18 cellular contexts compared by ENCODE assay signal in the genomic region with DNA sequence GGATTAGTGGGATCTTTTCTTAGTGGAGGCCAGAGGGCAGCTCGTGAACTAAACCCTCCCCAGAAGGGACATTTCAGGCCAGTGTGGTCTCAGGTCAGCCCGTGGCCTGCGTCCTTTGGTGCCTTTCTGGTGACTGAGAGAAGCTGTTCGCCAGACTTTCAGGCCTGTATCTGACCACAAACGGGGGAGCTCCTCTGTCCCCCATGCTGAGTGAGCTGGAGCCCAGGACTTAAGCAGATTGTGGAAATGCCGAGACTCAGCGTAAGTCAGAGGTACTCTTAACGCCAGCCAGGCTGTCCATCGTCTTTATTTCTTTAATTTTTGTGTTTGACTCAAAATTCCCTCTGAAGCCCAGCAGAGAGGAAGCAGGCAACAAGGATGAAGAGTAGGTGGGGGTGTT. TPM values are rescaled to one million over a fixed set of nuclear protein-coding genes. Genes with fewer than 3 reads are reported as not detected.
DNase-seq lines count a peak whose midpoint lies in the region; ATAC-seq and TF ChIP-seq lines count a peak whose summit lies in the region.
"Had no signal": no experiment of that assay in that cellular context is flagged by ENCODE, and none has a peak within 500 bp of the region (broad histone marks: within the 10 kb centered on the region; RNA-seq: fewer than 3 reads in every experiment).

No MANE protein-coding gene starts in this region.

- H3K36me3 Mint-ChIP-seq in WTC11: peaks cover 12% of the 10 kb centered on the region
- H3K36me3 Mint-ChIP-seq: activated CD8-positive, alpha-beta memory T cell treated with anti-CD3 and anti-CD28 coated beads, Interleukin-2, amount 10 ng/mL, durations not matched to agents 7 days and 5 days had no signal

- no peaks in the 10 kb centered on the region for H4K20me1 ChIP-seq in GM23248 (ENCODE audit: insufficient read depth)

- ATAC-seq in WTC11: no peak
- ATAC-seq in gastroesophageal sphincter: no peak
- no peak for ATAC-seq in heart left ventricle
- ATAC-seq: activated CD8-positive, alpha-beta memory T cell treated with anti-CD3 and anti-CD28 coated beads, Interleukin-2, amount 10 ng/mL, durations not matched to agents 7 days and 5 days; HepG2; left colon had no signal

- TF ChIP-seq POLR2A in gastroesophageal sphincter (IDR thresholded peaks at IDR 0.05) (no peak), sigmoid colon (IDR thresholded peaks at IDR 0.05) (no peak), heart left ventricle (IDR thresholded peaks at IDR 0.05) (no peak)

- WGBS in GM23248 (ENCODE audit: low coverage in 1 of 2, low lambda C conversion rate in 2 of 2, missing lambda C conversion rate in 2 of 2), 2 experiments: 85 to 87% methylated on average over 9 of the region's 9 CpGs
- 85 to 93% methylated on average over 4 to 5 of the region's 9 CpGs for WGBS in gastroesophageal sphincter (ENCODE audit: low coverage in 1 of 2), 2 donors
- WGBS in sigmoid colon, 2 donors: 90 to 95% methylated on average over 9 of the region's 9 CpGs
- 93 to 96% (median 96%) methylated on average over 9 of the region's 9 CpGs for WGBS in heart left ventricle, 4 donors

- DNase-seq in GM23248: no peak
- DNase-seq in WTC11 (ENCODE audit: low spot score): no peak
- no peak for DNase-seq in sigmoid colon
- DNase-seq in heart left ventricle: no peak
- no peak for DNase-seq in activated gamma-delta T cell (lab: John Stamatoyannopoulos, UW)
- DNase-seq in midbrain (lab: John Stamatoyannopoulos, UW): no peak
- no peak for DNase-seq in SHP77 treated with DMSO at 0.1 percent for 48 hours (lab: John Stamatoyannopoulos, UW)
- DNase-seq: activated CD8-positive, alpha-beta memory T cell treated with anti-CD3 and anti-CD28 coated beads, Interleukin-2, amount 10 ng/mL, durations not matched to agents 7 days and 5 days; activated naive CD4-positive, alpha-beta T cell; CD8-positive, alpha-beta memory T cell; NCI-H2107; stimulated activated CD4-positive, alpha-beta T cell treated with anti-CD3 and anti-CD28 coated beads, Interleukin-4, amount 100 ng/mL, for 4 hours; T-helper 1 cell; upper lobe of right lung had no signal

- H3F3A ChIP-seq in GM23248 (ENCODE audit: insufficient read depth): peaks cover 26% of the 10 kb centered on the region

- in situ Hi-C loops in GM23248 (cut with MboI): loop anchor here (10.0 to 25.0 kb wide), 2 partner anchors 217 to 570 kb away; partner anchors contain the start of gene EXOSC2

- H2AFZ ChIP-seq in GM23248: no peak overlapping the region

- intact Hi-C loops in sigmoid colon (cut with DNase I) (loop anchor here (10.0 kb wide), 1 partner anchor 327 kb away; the partner anchor contains the start of gene ASS1), heart left ventricle (cut with DNase I) (no loop called here)

- H3K4me3 Mint-ChIP-seq in WTC11: no peak overlapping the region
- H3K4me3 Mint-ChIP-seq: activated CD8-positive, alpha-beta memory T cell treated with anti-CD3 and anti-CD28 coated beads, Interleukin-2, amount 10 ng/mL, durations not matched to agents 7 days and 5 days; CD8-positive, alpha-beta memory T cell had no signal

- H3K9ac ChIP-seq in GM23248: peak overlapping the region; percentile 57

- H3K4me1 Mint-ChIP-seq in WTC11: peaks cover 27% of the 10 kb centered on the region

- H3K27me3 ChIP-seq in GM23248 (replicated peaks; ENCODE audit: insufficient read depth) (no peaks in the 10 kb centered on the region), gastroesophageal sphincter (no peaks in the 10 kb centered on the region), sigmoid colon (no peaks in the 10 kb centered on the region), heart left ventricle (no peaks in the 10 kb centered on the region)
- H3K27me3 ChIP-seq: breast epithelium, upper lobe of right lung had no signal

- no peaks in the 10 kb centered on the region for H3K27me3 Mint-ChIP-seq in WTC11 (ENCODE audit: low read depth)
- H3K27me3 Mint-ChIP-seq: activated CD8-positive, alpha-beta memory T cell treated with anti-CD3 and anti-CD28 coated beads, Interleukin-2, amount 10 ng/mL, durations not matched to agents 7 days and 5 days; CD8-positive, alpha-beta memory T cell had no signal

- H3K9me3 Mint-ChIP-seq in WTC11: no peaks in the 10 kb centered on the region
- H3K9me3 Mint-ChIP-seq: CD8-positive, alpha-beta memory T cell had no signal

- CTCF ChIA-PET in WTC11 (lab: Charles Lee): interaction anchor here (0.8 to 1.1 kb wide), 2 partner anchors 121 to 267 kb away, joined by 3 read pairs; no protein-coding TSS in a partner anchor

- H3K79me2 ChIP-seq in GM23248 (ENCODE audit: insufficient read depth): 0 out of 2 replicates have a peak, but pooled peaks cover 7% of the 10 kb centered on the region

- peak overlapping the region; percentile 23 for H3K4me2 ChIP-seq in GM23248 (ENCODE audit: unreplicated experiment)

- TF ChIP-seq CTCF in WTC11 (IDR thresholded peaks at IDR 0.05) (no peak), gastroesophageal sphincter (IDR thresholded peaks at IDR 0.05) (no peak), sigmoid colon (IDR thresholded peaks at IDR 0.05) (peak in 1 of 4 experiments; percentile 11), heart left ventricle (IDR thresholded peaks at IDR 0.05) (no peak)

- TF ChIP-seq EP300 in gastroesophageal sphincter (IDR thresholded peaks at IDR 0.05) (no peak), sigmoid colon (IDR thresholded peaks at IDR 0.05) (no peak)

- H3K36me3 ChIP-seq in GM23248 (ENCODE audit: low read depth) (0 out of 2 replicates have a peak, but pooled peaks cover 5% of the 10 kb centered on the region), gastroesophageal sphincter (peaks cover 0 to 56% of the 10 kb centered on the region in 2 donors), sigmoid colon (peaks cover 0 to 3% (median 0%) of the 10 kb centered on the region in 4 donors), heart left ventricle (peaks cover 0 to 70% (median 36%) of the 10 kb centered on the region in 9 donors)
- H3K36me3 ChIP-seq: breast epithelium had no signal

- H3K27ac Mint-ChIP-seq in WTC11: peak overlapping the region; percentile 92
- H3K27ac Mint-ChIP-seq: activated CD8-positive, alpha-beta memory T cell treated with anti-CD3 and anti-CD28 coated beads, Interleukin-2, amount 10 ng/mL, durations not matched to agents 7 days and 5 days had no signal

- POLR2A ChIA-PET in WTC11 (lab: Charles Lee): no interaction called here

- H3K4me1 ChIP-seq in GM23248 (ENCODE audit: insufficient read depth): peaks cover 24% of the 10 kb centered on the region
- H3K4me1 ChIP-seq in gastroesophageal sphincter: peaks cover 0 to 48% (median 24%) of the 10 kb centered on the region in 3 donors
- peaks cover 0 to 80% (median 57%) of the 10 kb centered on the region in 4 donors for H3K4me1 ChIP-seq in sigmoid colon
- peaks cover 0 to 15% (median 4%) of the 10 kb centered on the region in 12 donors for H3K4me1 ChIP-seq in heart left ventricle
- H3K4me1 ChIP-seq: breast epithelium, upper lobe of right lung had no signal

- no peaks in the 10 kb centered on the region for H3K9me3 ChIP-seq in GM23248 (ENCODE audit: low read depth)
- H3K9me3 ChIP-seq in gastroesophageal sphincter: no peaks in the 10 kb centered on the region
- no peaks in the 10 kb centered on the region for H3K9me3 ChIP-seq in sigmoid colon
- H3K9me3 ChIP-seq in heart left ventricle: no peaks in the 10 kb centered on the region
- H3K9me3 ChIP-seq: breast epithelium, upper lobe of right lung had no signal

- H3K4me3 ChIP-seq in GM23248 (no peak overlapping the region), gastroesophageal sphincter (no peak overlapping the region), sigmoid colon (no peak overlapping the region), heart left ventricle (no peak overlapping the region)
- H3K4me3 ChIP-seq: breast epithelium, upper lobe of right lung had no signal

- no peaks in the 10 kb centered on the region for H3K9me2 ChIP-seq in GM23248 (ENCODE audit: insufficient read depth)

- H3K27ac ChIP-seq in GM23248: peak overlapping the region; percentile 89
- peak overlapping the region in 3 of 4 donors; percentile 45 to 66 (median 56) for H3K27ac ChIP-seq in gastroesophageal sphincter
- H3K27ac ChIP-seq in sigmoid colon: peak overlapping the region in 3 of 4 donors; percentile 88 to 90 (median 90)
- H3K27ac ChIP-seq in heart left ventricle: peak overlapping the region in 2 of 12 donors; percentile 0 to 86
- H3K27ac ChIP-seq: breast epithelium, upper lobe of right lung had no signal

TF ChIP-seq in WTC11, 78 proteins besides CTCF, POLR2A, EP300 and RAD21 (continues in another document):
- TF ChIP-seq NFATC4 (CRISPR knock-in tag; IDR thresholded peaks at IDR 0.05) (no peak), RELA (CRISPR knock-in tag; IDR thresholded peaks at IDR 0.05; ENCODE audit: borderline replicate concordance) (no peak), JAZF1 (CRISPR knock-in tag; IDR thresholded peaks at IDR 0.05) (no peak), MYBL2 (CRISPR knock-in tag; IDR thresholded peaks at IDR 0.05) (no peak)
- TF ChIP-seq, protein P1, sequence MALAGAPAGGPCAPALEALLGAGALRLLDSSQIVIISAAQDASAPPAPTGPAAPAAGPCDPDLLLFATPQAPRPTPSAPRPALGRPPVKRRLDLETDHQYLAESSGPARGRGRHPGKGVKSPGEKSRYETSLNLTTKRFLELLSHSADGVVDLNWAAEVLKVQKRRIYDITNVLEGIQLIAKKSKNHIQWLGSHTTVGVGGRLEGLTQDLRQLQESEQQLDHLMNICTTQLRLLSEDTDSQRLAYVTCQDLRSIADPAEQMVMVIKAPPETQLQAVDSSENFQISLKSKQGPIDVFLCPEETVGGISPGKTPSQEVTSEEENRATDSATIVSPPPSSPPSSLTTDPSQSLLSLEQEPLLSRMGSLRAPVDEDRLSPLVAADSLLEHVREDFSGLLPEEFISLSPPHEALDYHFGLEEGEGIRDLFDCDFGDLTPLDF (CRISPR knock-in tag; IDR thresholded peaks at IDR 0.05): no peak

RNA-seq across cellular contexts. Expression of gene NCS1, which starts 54.8 kb away (rescaled TPM):
- 32.2 and 33.0 TPM in 2 replicates for total RNA-seq in GM23248 (2014; rRNA removed; shearing (Covaris generic))
- polyA plus RNA-seq in GM23248 (2016; fragmentation: Nextera tagmentation; extraction: Ambion mirVana) (4.7 and 5.7 TPM in 2 replicates), sigmoid colon (1 to 10 TPM in 2 of 3 donors, under 1 TPM in 1; 0.69 to 8.9 (median 4.2) TPM), heart left ventricle (1 to 10 TPM; 2.3 to 9.5 TPM)
- total RNA-seq in WTC11 (2021) (31.8 to 32.6 TPM (median 32.4 TPM) in 3 replicates), gastroesophageal sphincter (100 to 1,000 TPM; 105 to 231 (median 127) TPM), sigmoid colon (100 to 1,000 TPM in 1 of 4 donors, 10 to 100 TPM in 3; 78.5 to 133 (median 96.9) TPM), heart left ventricle (10 to 100 TPM in 4 of 9 donors, 1 to 10 TPM in 5; 4.4 to 15.9 (median 9.4) TPM)
